ENCODE assay signal across 13 cellular contexts in genomic region chr7:45036317-45036716, GRCh38. TPM values are rescaled to one million over a fixed set of nuclear protein-coding genes. Genes with fewer than 3 reads are reported as not detected.
DNase-seq lines count a peak whose midpoint lies in the region; ATAC-seq and TF ChIP-seq lines count a peak whose summit lies in the region.
"Had no signal": no experiment of that assay in that cellular context is flagged by ENCODE, and none has a peak within 500 bp of the region (broad histone marks: within the 10 kb centered on the region; RNA-seq: fewer than 3 reads in every experiment).

No MANE protein-coding gene starts in this region.

- peak overlapping the region; percentile 44 for H3K27ac ChIP-seq in BLaER1
- peak overlapping the region; percentile 39 for H3K27ac ChIP-seq in CD8-positive, alpha-beta memory T cell (ENCODE audit: low read depth, low read length)
- H3K27ac ChIP-seq: left ventricle myocardium inferior, SK-N-MC had no signal

- H3K27me3 ChIP-seq in BLaER1: no peaks in the 10 kb centered on the region
- H3K27me3 ChIP-seq in CD8-positive, alpha-beta memory T cell (ENCODE audit: insufficient read depth, low read length, poor library complexity, severe bottlenecking): no peaks in the 10 kb centered on the region

- ATAC-seq in activated B cell treated with CpG ODN at 0.5 μM for 24 hours (ENCODE audit: low read depth) (no peak), left colon (peak; percentile 47), HG02642 (IDR thresholded peaks at IDR 0.05; ENCODE audit: poor library complexity, unreplicated experiment) (no peak)

- no peaks in the 10 kb centered on the region for H3K27me3 Mint-ChIP-seq in CD8-positive, alpha-beta memory T cell
- no peaks in the 10 kb centered on the region for H3K27me3 Mint-ChIP-seq in activated B cell treated with CpG ODN at 0.5 μM for 24 hours

- peak overlapping the region; percentile 45; the same call in 1 of the 2 replicates for H3K9ac ChIP-seq in BLaER1

- H4K20me1 ChIP-seq in BLaER1: peaks cover 81% of the 10 kb centered on the region

- no peaks in the 10 kb centered on the region for H3K9me3 ChIP-seq in BLaER1
- no peaks in the 10 kb centered on the region for H3K9me3 ChIP-seq in CD8-positive, alpha-beta memory T cell (ENCODE audit: low read length)
- H3K9me3 ChIP-seq: left ventricle myocardium inferior had no signal

- peaks cover 0 to 77% (median 25%) of the 10 kb centered on the region in 3 donors for H3K36me3 Mint-ChIP-seq in CD8-positive, alpha-beta memory T cell
- peaks cover 66% of the 10 kb centered on the region for H3K36me3 Mint-ChIP-seq in activated B cell treated with CpG ODN at 0.5 μM for 24 hours (ENCODE audit: low read depth)

- H3K4me1 Mint-ChIP-seq in CD8-positive, alpha-beta memory T cell: peaks cover 75 to 86% (median 82%) of the 10 kb centered on the region in 3 donors
- H3K4me1 Mint-ChIP-seq in activated B cell treated with CpG ODN at 0.5 μM for 24 hours: peaks cover 58% of the 10 kb centered on the region

- H3K4me3 Mint-ChIP-seq in CD8-positive, alpha-beta memory T cell: peak overlapping the region; percentile 51 to 87 (median 78)
- peak overlapping the region; percentile 21 for H3K4me3 Mint-ChIP-seq in activated B cell treated with CpG ODN at 0.5 μM for 24 hours

- H3K4me2 ChIP-seq in BLaER1: peak overlapping the region; percentile 50

- no peak for DNase-seq in CD8-positive, alpha-beta memory T cell
- DNase-seq in activated B cell treated with CpG ODN at 0.5 μM for 24 hours: no peak
- no peak for DNase-seq in left colon
- no peak for DNase-seq in mucosa of gallbladder (ENCODE audit: low spot score)
- DNase-seq in midbrain (lab: John Stamatoyannopoulos, UW): no peak
- no peak for DNase-seq in superior temporal gyrus (ENCODE audit: extremely low spot score)
- DNase-seq: activated CD4-positive, alpha-beta T cell treated with anti-CD3 and anti-CD28 coated beads for 1 hour; anterior cingulate cortex; left ventricle myocardium inferior; NK-92 treated with Interleukin-12 subunit alpha and Interleukin-12 subunit beta, amount 100 ng/mL, for 24 hours had no signal

- H3K9me3 Mint-ChIP-seq in CD8-positive, alpha-beta memory T cell: no peaks in the 10 kb centered on the region
- no peaks in the 10 kb centered on the region for H3K9me3 Mint-ChIP-seq in activated B cell treated with CpG ODN at 0.5 μM for 24 hours

- peak overlapping the region; percentile 71 to 99 (median 94) for H3K27ac Mint-ChIP-seq in CD8-positive, alpha-beta memory T cell
- H3K27ac Mint-ChIP-seq in activated B cell treated with CpG ODN at 0.5 μM for 24 hours: peak overlapping the region; percentile 79

- peaks cover 47% of the 10 kb centered on the region for H3K4me1 ChIP-seq in BLaER1
- peaks cover 69% of the 10 kb centered on the region for H3K4me1 ChIP-seq in CD8-positive, alpha-beta memory T cell (ENCODE audit: insufficient read depth, low read length)

- TF ChIP-seq CTCF in activated B cell treated with CpG ODN at 0.5 μM for 24 hours (IDR thresholded peaks at IDR 0.05): no peak

- no peak overlapping the region for H3K4me3 ChIP-seq in BLaER1
- H3K4me3 ChIP-seq in CD8-positive, alpha-beta memory T cell (ENCODE audit: low read length): peak overlapping the region; percentile 33
- H3K4me3 ChIP-seq: left ventricle myocardium inferior, SK-N-MC had no signal

- POLR2A ChIA-PET in CD8-positive, alpha-beta memory T cell (lab: Charles Lee): interaction anchor here (1.1 to 1.7 kb wide), 2 partner anchors 58 to 62 kb away, joined by 3 to 4 read pairs; partner anchors contain the start of gene MYO1G
- POLR2A ChIA-PET in activated B cell treated with CpG ODN at 0.5 μM for 24 hours (lab: Charles Lee): interaction anchor here (0.8 to 1.7 kb wide), 4 partner anchors 26 to 50 kb away, joined by 4 to 6 read pairs (median 4); no protein-coding TSS in a partner anchor

- intact Hi-C loops in activated B cell treated with CpG ODN at 0.5 μM for 24 hours (cut with micrococcal nuclease): loop anchor here (1.0 kb wide), 1 partner anchor 9 kb away; no protein-coding TSS in a partner anchor
- intact Hi-C loops in left colon (cut with DNase I, micrococcal nuclease): no loop called here

- CTCF ChIA-PET in CD8-positive, alpha-beta memory T cell (lab: Charles Lee): interaction anchor here (0.8 to 5.1 kb wide), 4 partner anchors 9 to 100 kb away, joined by 3 to 22 read pairs (median 6); no protein-coding TSS in a partner anchor
- CTCF ChIA-PET in activated B cell treated with CpG ODN at 0.5 μM for 24 hours (lab: Charles Lee): interaction anchor here (2.5 kb wide), 1 partner anchor 63 kb away, joined by 11 read pairs; no protein-coding TSS in a partner anchor

- H3K36me3 ChIP-seq in BLaER1: peaks cover 90% of the 10 kb centered on the region
- peaks cover 33% of the 10 kb centered on the region for H3K36me3 ChIP-seq in CD8-positive, alpha-beta memory T cell (ENCODE audit: insufficient read depth, low read length)

RNA-seq across cellular contexts. Expression of gene CCM2, which starts 36.3 kb away (rescaled TPM):
- total RNA-seq in CD8-positive, alpha-beta memory T cell: 10 to 100 TPM; 70.6 to 74.8 TPM
- polyA plus RNA-seq in CD8-positive, alpha-beta memory T cell: 81.1 TPM
- total RNA-seq in activated B cell treated with CpG ODN at 0.5 μM for 24 hours: 83.8 and 89.0 TPM in 2 replicates
- total RNA-seq in left colon: 10 to 100 TPM; 33.7 to 39.1 TPM
- 36.4 TPM for total RNA-seq in mucosa of gallbladder

RNA-seq across cellular contexts. Expression of gene NACAD, which starts 52.5 kb away (rescaled TPM):
- total RNA-seq in CD8-positive, alpha-beta memory T cell: 1 to 10 TPM in 1 of 2 experiments, under 1 TPM in 1; 0.82 to 1.3 TPM
- polyA plus RNA-seq in CD8-positive, alpha-beta memory T cell: 0.31 TPM
- total RNA-seq in activated B cell treated with CpG ODN at 0.5 μM for 24 hours (0.33 and 0.93 TPM in 2 replicates), left colon (1 to 10 TPM in 1 of 2 donors, under 1 TPM in 1; 0.61 to 1.5 TPM), mucosa of gallbladder (4.9 TPM)

RNA-seq across cellular contexts. Expression of gene MYO1G, which starts 57.5 kb away (rescaled TPM):
- total RNA-seq in CD8-positive, alpha-beta memory T cell: 100 to 1,000 TPM; 363 to 374 TPM
- 182 TPM for polyA plus RNA-seq in CD8-positive, alpha-beta memory T cell
- total RNA-seq in activated B cell treated with CpG ODN at 0.5 μM for 24 hours (143 and 154 TPM in 2 replicates), left colon (1 to 10 TPM; 2.6 to 4.2 TPM), mucosa of gallbladder (6.0 TPM)

Comparison
In these comparisons a context has a peak if more than half of its experiments do, and no peak if none do; other contexts are left out.
1. RNA of gene MYO1G, which starts 57.5 kb away (total RNA-seq): 363 to 374 TPM in CD8-positive, alpha-beta memory T cell and 143 to 154 TPM in activated B cell treated with CpG ODN at 0.5 μM for 24 hours; 6.0 TPM in mucosa of gallbladder (single experiment) and 2.6 to 4.2 TPM in left colon; every median in the first group is over 10 times any median in the second.